ENCODE assay signal across 1 cellular context in the genomic region with DNA sequence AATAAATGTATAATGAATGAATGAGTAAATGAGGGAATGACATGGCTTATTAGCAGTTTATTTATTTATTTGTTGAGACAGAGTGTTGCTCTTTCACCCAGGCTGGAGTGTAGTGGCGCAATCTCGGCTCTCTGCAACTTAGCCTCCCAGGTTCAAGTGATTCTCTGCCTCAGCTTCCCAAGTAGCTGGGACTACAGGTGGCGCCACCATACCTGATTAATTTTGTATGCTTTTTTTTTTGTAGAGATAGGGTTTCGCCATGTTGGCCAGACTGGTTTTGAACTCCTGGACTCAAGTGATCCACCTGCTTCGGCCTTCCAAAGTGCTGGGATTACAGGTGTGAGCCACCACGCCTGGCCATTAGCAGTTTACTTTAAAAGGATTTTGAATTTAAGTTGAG.
TF ChIP-seq lines count a peak whose summit lies in the region.

No MANE protein-coding gene starts in this region.

TF ChIP-seq in GM23338, 12 proteins besides CTCF, POLR2A, EP300 and RAD21 (continued from another document):
- TF ChIP-seq, protein P1, sequence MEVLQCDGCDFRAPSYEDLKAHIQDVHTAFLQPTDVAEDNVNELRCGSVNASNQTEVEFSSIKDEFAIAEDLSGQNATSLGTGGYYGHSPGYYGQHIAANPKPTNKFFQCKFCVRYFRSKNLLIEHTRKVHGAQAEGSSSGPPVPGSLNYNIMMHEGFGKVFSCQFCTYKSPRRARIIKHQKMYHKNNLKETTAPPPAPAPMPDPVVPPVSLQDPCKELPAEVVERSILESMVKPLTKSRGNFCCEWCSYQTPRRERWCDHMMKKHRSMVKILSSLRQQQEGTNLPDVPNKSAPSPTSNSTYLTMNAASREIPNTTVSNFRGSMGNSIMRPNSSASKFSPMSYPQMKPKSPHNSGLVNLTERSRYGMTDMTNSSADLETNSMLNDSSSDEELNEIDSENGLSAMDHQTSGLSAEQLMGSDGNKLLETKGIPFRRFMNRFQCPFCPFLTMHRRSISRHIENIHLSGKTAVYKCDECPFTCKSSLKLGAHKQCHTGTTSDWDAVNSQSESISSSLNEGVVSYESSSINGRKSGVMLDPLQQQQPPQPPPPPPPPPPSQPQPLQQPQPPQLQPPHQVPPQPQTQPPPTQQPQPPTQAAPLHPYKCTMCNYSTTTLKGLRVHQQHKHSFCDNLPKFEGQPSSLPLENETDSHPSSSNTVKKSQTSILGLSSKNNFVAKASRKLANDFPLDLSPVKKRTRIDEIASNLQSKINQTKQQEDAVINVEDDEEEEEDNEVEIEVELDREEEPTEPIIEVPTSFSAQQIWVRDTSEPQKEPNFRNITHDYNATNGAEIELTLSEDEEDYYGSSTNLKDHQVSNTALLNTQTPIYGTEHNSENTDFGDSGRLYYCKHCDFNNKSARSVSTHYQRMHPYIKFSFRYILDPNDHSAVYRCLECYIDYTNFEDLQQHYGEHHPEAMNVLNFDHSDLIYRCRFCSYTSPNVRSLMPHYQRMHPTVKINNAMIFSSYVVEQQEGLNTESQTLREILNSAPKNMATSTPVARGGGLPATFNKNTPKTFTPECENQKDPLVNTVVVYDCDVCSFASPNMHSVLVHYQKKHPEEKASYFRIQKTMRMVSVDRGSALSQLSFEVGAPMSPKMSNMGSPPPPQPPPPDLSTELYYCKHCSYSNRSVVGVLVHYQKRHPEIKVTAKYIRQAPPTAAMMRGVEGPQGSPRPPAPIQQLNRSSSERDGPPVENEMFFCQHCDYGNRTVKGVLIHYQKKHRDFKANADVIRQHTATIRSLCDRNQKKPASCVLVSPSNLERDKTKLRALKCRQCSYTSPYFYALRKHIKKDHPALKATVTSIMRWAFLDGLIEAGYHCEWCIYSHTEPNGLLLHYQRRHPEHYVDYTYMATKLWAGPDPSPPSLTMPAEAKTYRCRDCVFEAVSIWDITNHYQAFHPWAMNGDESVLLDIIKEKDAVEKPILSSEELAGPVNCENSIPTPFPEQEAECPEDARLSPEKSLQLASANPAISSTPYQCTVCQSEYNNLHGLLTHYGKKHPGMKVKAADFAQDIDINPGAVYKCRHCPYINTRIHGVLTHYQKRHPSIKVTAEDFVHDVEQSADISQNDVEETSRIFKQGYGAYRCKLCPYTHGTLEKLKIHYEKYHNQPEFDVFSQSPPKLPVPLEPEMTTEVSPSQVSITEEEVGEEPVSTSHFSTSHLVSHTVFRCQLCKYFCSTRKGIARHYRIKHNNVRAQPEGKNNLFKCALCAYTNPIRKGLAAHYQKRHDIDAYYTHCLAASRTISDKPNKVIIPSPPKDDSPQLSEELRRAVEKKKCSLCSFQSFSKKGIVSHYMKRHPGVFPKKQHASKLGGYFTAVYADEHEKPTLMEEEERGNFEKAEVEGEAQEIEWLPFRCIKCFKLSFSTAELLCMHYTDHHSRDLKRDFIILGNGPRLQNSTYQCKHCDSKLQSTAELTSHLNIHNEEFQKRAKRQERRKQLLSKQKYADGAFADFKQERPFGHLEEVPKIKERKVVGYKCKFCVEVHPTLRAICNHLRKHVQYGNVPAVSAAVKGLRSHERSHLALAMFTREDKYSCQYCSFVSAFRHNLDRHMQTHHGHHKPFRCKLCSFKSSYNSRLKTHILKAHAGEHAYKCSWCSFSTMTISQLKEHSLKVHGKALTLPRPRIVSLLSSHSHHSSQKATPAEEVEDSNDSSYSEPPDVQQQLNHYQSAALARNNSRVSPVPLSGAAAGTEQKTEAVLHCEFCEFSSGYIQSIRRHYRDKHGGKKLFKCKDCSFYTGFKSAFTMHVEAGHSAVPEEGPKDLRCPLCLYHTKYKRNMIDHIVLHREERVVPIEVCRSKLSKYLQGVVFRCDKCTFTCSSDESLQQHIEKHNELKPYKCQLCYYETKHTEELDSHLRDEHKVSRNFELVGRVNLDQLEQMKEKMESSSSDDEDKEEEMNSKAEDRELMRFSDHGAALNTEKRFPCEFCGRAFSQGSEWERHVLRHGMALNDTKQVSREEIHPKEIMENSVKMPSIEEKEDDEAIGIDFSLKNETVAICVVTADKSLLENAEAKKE (CRISPR knock-in tag; IDR thresholded peaks at IDR 0.05): no peak
